In the genomic region with DNA sequence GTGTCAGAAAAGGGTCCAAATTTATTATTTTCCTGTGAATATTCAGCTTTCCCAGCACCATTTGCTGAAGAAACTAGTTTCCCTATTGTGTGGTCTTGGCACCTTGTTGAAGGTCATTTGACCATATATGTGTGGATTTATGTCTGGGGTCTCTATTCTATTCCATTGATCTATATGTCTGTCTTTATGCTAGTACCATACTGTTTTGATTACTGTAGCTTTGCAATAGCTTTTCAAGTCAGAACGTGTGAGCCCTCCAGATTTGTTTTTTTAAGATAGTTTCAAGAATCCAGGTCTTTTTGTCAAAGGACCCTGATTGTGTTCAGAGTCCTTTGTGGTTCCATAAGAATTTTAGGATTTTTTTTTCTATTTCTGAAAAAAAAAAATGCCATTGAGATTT, we compare ENCODE assay signal across 2 cellular contexts.
TF ChIP-seq lines count a peak whose summit lies in the region.

No MANE protein-coding gene starts in this region.

TF ChIP-seq in HEK293, 187 proteins besides CTCF, POLR2A, EP300 and RAD21 (continued from another document):
- TF ChIP-seq SETDB1 (IDR thresholded peaks at IDR 0.05; ENCODE audit: insufficient read length, low read length) = peak; percentile 36
- 0 out of 2 replicates have a peak, but pooled peaks have one; percentile 25 for TF ChIP-seq TRIM28 (IDR thresholded peaks at IDR 0.05; ENCODE audit: borderline replicate concordance, low read length)

TF ChIP-seq in H1, 55 proteins besides CTCF, POLR2A, EP300 and RAD21:
- TF ChIP-seq NANOG (IDR thresholded peaks at IDR 0.05; ENCODE audit: insufficient read depth, low read depth, low read length, poor library complexity, severe bottlenecking) (no peak), KDM1A (IDR thresholded peaks at IDR 0.05; ENCODE audit: borderline replicate concordance, low read length) (peak; percentile 69), RXRA (IDR thresholded peaks at IDR 0.05; ENCODE audit: insufficient read depth, low read depth, low read length) (no peak), KDM4A (IDR thresholded peaks at IDR 0.05; ENCODE audit: low read depth, low read length, severe bottlenecking) (no peak), EGR1 (IDR thresholded peaks at IDR 0.05; ENCODE audit: borderline replicate concordance, low read depth, low read length) (no peak)
